Comparison of ENCODE assay signal across 20 cellular contexts in the genomic region with DNA sequence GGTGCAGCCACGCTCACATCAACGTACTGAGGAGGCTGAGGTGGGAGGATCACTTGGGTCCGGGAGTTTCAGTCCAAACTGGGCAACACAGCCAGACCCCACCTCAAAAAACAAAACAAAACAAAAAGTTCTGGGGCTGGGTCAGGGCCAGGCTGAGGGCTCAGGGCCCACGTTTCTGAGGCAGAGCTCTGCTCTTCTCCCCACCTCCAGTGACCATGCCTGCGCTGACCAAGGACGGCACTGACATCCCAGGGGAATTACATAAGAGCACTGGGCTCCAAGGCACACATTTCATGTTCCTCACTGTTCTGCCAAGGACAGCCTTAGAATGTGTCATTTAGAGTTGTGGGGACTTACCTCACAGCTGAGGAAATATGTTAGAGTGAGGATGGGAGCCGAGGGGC. TPM values are rescaled to one million over a fixed set of nuclear protein-coding genes. Genes with fewer than 3 reads are reported as not detected.
DNase-seq lines count a peak whose midpoint lies in the region; ATAC-seq, FAIRE-seq and TF ChIP-seq lines count a peak whose summit lies in the region.
"Had no signal": no experiment of that assay in that cellular context is flagged by ENCODE, and none has a peak within 500 bp of the region (broad histone marks: within the 10 kb centered on the region; RNA-seq: fewer than 3 reads in every experiment).

No MANE protein-coding gene starts in this region.

- H3K79me2 ChIP-seq in K562 (ENCODE audit: control insufficient read depth, insufficient read depth, low read length) (no peaks in the 10 kb centered on the region), neural progenitor cell (ENCODE audit: low read depth) (no peaks in the 10 kb centered on the region)

- peaks cover 0 to 4% of the 10 kb centered on the region in 2 experiments; a peak in 2 of 5 replicates for H3K4me1 ChIP-seq in K562 (replicated peaks in 1 of 2; ENCODE audit: control insufficient read depth in 2 of 2, insufficient read depth in 2 of 2, low read length in 2 of 2)
- peaks cover 10% of the 10 kb centered on the region for H3K4me1 ChIP-seq in neural progenitor cell
- H3K4me1 ChIP-seq in thoracic aorta (ENCODE audit: control insufficient read depth in 1 of 2, low read depth in 2 of 2), result peaks cover 24 to 59% of the 10 kb centered on the region in 2 donors

- H3K36me3 Mint-ChIP-seq in neural progenitor cell, result no peaks in the 10 kb centered on the region
- H3K36me3 Mint-ChIP-seq: natural killer cell treated with Interleukin-12 subunit alpha and Interleukin-12 subunit beta and Interleukin-15 and Interleukin-18, amount 100 ng/mL, for 72 hours; type B pancreatic cell had no signal

- H3K4me3 ChIP-seq in K562 (no peak overlapping the region), fibroblast of mammary gland (ENCODE audit: control insufficient read depth, low read depth, low read length) (no peak overlapping the region), neural progenitor cell (no peak overlapping the region), thoracic aorta (peak overlapping the region; percentile 55)

- H3K9me3 ChIP-seq in K562 (replicated peaks; ENCODE audit: control insufficient read depth, insufficient read depth, low read depth, low read length) (no peaks in the 10 kb centered on the region), neural progenitor cell (ENCODE audit: low read depth) (no peaks in the 10 kb centered on the region), thoracic aorta (no peaks in the 10 kb centered on the region)

- no peaks in the 10 kb centered on the region for H3K9me3 Mint-ChIP-seq in neural progenitor cell
- H3K9me3 Mint-ChIP-seq: natural killer cell treated with Interleukin-12 subunit alpha and Interleukin-12 subunit beta and Interleukin-15 and Interleukin-18, amount 100 ng/mL, for 72 hours; type B pancreatic cell had no signal

- CTCF ChIA-PET in K562 (lab: Yijun Ruan, JAX; ENCODE audit: low intra/inter-chr PET ratio), result no interaction called here

- no peak for FAIRE-seq in K562 (lab: Jason Lieb, UNC)
- FAIRE-seq: HTR-8/SVneo had no signal

- no peaks in the 10 kb centered on the region for H3F3A ChIP-seq in neural progenitor cell (ENCODE audit: low read depth)

- no peak for TF ChIP-seq RAD21 in K562 (CRISPR knock-in tag; conservative IDR thresholded peaks at IDR 0.05 in 1 of 2, IDR thresholded peaks at IDR 0.05 in 1 of 2)

- ATAC-seq in K562, result no peak
- peak; percentile 87 for ATAC-seq in thoracic aorta (ENCODE audit: insufficient number of reproducible peaks, low FRiP score, low read depth)
- no peak for ATAC-seq in HG03196 (IDR thresholded peaks at IDR 0.05; ENCODE audit: unreplicated experiment)
- ATAC-seq in GM21825 (IDR thresholded peaks at IDR 0.05; ENCODE audit: unreplicated experiment), result no peak

- no peak overlapping the region for H3K27ac ChIP-seq in K562 (ENCODE audit: extremely low read depth, low read depth, low read length)
- H3K27ac ChIP-seq in neural progenitor cell, result no peak overlapping the region
- H3K27ac ChIP-seq in thoracic aorta, result peak overlapping the region; percentile 89 to 91

- no peak for TF ChIP-seq POLR2A in K562 (conservative IDR thresholded peaks at IDR 0.05)

- no peak overlapping the region for H3K4me2 ChIP-seq in K562 (ENCODE audit: insufficient read depth, low read length)
- H3K4me2 ChIP-seq in neural progenitor cell, result no peak overlapping the region

- BruUV-seq in K562 (replicated peaks; lab: Mats Ljungman, UMichigan), result no TSS peak

- in situ Hi-C loops in K562 (cut with MboI), result loop anchor here (25.0 kb wide), 1 partner anchor 677 kb away; a partner anchor contains a TSS

- no peak overlapping the region for H3K9ac ChIP-seq in K562 (ENCODE audit: insufficient read depth in 1 of 2, low read depth in 2 of 2, low read length in 2 of 2)
- no peak overlapping the region for H3K9ac ChIP-seq in neural progenitor cell

- peak overlapping the region; percentile 29 for H3K27ac Mint-ChIP-seq in neural progenitor cell
- H3K27ac Mint-ChIP-seq: B cell had no signal

- H3K9me1 ChIP-seq in K562 (ENCODE audit: control insufficient read depth, insufficient read depth, low read length), result no peaks in the 10 kb centered on the region

- TF ChIP-seq CTCF in K562 (IDR thresholded peaks at IDR 0.05 in 2 of 3, conservative IDR thresholded peaks at IDR 0.05 in 1 of 3; ENCODE audit: insufficient read depth in 2 of 3, low read depth in 1 of 3, low read length in 3 of 3) (no peak), fibroblast of mammary gland (conservative IDR thresholded peaks at IDR 0.05; ENCODE audit: control insufficient read depth, insufficient read depth, low read depth, low read length) (no peak), neural progenitor cell (IDR thresholded peaks at IDR 0.05) (no peak), thoracic aorta (IDR thresholded peaks at IDR 0.05) (no peak)

- H3K36me3 ChIP-seq in K562 (ENCODE audit: control insufficient read depth, insufficient read depth, low read length) (no peaks in the 10 kb centered on the region), neural progenitor cell (no peaks in the 10 kb centered on the region), thoracic aorta (peaks cover 13% of the 10 kb centered on the region)

- H4K20me1 ChIP-seq in K562 (replicated peaks; ENCODE audit: control insufficient read depth, insufficient read depth, low read length) (no peaks in the 10 kb centered on the region), neural progenitor cell (ENCODE audit: low read depth) (no peaks in the 10 kb centered on the region)

- peaks cover 11% of the 10 kb centered on the region for H3K4me1 Mint-ChIP-seq in neural progenitor cell

- TF ChIP-seq EP300 in K562 (IDR thresholded peaks at IDR 0.05; ENCODE audit: low read length), result no peak

- H3K4me3 Mint-ChIP-seq in neural progenitor cell, result no peak overlapping the region
- H3K4me3 Mint-ChIP-seq: B cell, type B pancreatic cell had no signal

- POLR2A ChIA-PET in K562 (lab: Yijun Ruan, JAX), result no interaction called here

- WGBS in K562 (ENCODE audit: insufficient coverage, low coverage, missing lambda C conversion rate), result 56% methylated on average over 4 of the region's 7 CpGs

- DNase-seq in K562 (ENCODE audit: extremely low read depth in 1 of 4, low spot score in 3 of 4) (no peak), fibroblast of mammary gland (ENCODE audit: low read depth) (peak; percentile 19), neural progenitor cell (ENCODE audit: low spot score) (no peak), thoracic aorta (ENCODE audit: low spot score) (peak; percentile 64), amygdala (lab: John Stamatoyannopoulos, UW) (no peak)
- DNase-seq: activated CD4-positive, alpha-beta T cell treated with anti-CD3 and anti-CD28 coated beads for 4 hours; central memory CD4-positive, alpha-beta T cell; hippocampal formation; islet precursor cell; NCI-H1105 treated with DMSO at 0.1 percent for 48 hours; NCI-H2081 treated with DMSO at 0.1 percent for 48 hours; stimulated activated CD4-positive, alpha-beta T cell treated with anti-CD3 and anti-CD28 coated beads, Interleukin-12 subunit alpha, Interleukin-12 subunit beta, amount 100 ng/mL, for 4 hours had no signal

- no peak overlapping the region for H2AFZ ChIP-seq in K562 (ENCODE audit: low read depth, low read length)
- H2AFZ ChIP-seq in neural progenitor cell (replicated peaks), result no peak overlapping the region

- intact Hi-C loops in K562 (cut with micrococcal nuclease), result no loop called here

- peaks cover 2% of the 10 kb centered on the region for H3K27me3 Mint-ChIP-seq in neural progenitor cell (ENCODE audit: insufficient read depth, low read depth)
- H3K27me3 Mint-ChIP-seq: B cell; natural killer cell treated with Interleukin-12 subunit alpha and Interleukin-12 subunit beta and Interleukin-15 and Interleukin-18, amount 100 ng/mL, for 72 hours; progenitor cell of endocrine pancreas had no signal

- no peaks in the 10 kb centered on the region for H3K27me3 ChIP-seq in K562 (ENCODE audit: control insufficient read depth in 2 of 2, insufficient read depth in 2 of 2, low read length in 2 of 2)
- H3K27me3 ChIP-seq in neural progenitor cell, result no peaks in the 10 kb centered on the region
- H3K27me3 ChIP-seq in thoracic aorta (replicated peaks; ENCODE audit: insufficient read depth), result no peaks in the 10 kb centered on the region

RNA-seq across cellular contexts. Expression of a gene that starts 40.4 kb away (rescaled TPM):
- total RNA-seq in K562 (2011; cell fraction: chromatin; rRNA removed; ENCODE audit: low replicate concordance), result 31.6 and 38.4 TPM in 2 replicates
- 22.0 and 29.9 TPM in 2 replicates for total RNA-seq in K562 (2011; cell fraction: nucleolus; rRNA removed)
- 25.6 and 25.8 TPM in 2 replicates for total RNA-seq in K562 (2011; cell fraction: nucleoplasm; rRNA removed)
- total RNA-seq in K562 (2014; rRNA removed) (3.7 and 4.8 TPM in 2 replicates), K562 (2014; rRNA removed; fragmentation: Illumina TruSeq; extraction: Trizol) (1.8 and 2.1 TPM in 2 replicates), K562 (2015; rRNA removed; fragmentation: Illumina TruSeq; extraction: Trizol) (4.1 and 4.3 TPM in 2 replicates), K562 (2021) (7.9 and 10.4 TPM in 2 replicates), neural progenitor cell (ENCODE audit: low replicate concordance) (5.2 and 12.4 TPM in 2 replicates), thoracic aorta (10 to 100 TPM; 64.5 to 69.9 TPM)
- polyA plus RNA-seq in K562 (2011; rRNA removed) (5.9 and 6.2 TPM in 2 replicates), K562 (2014; fragmentation: Illumina TruSeq; extraction: Trizol) (6.0 and 7.4 TPM in 2 replicates), K562 (2014; fragmentation: Nextera tagmentation; extraction: Ambion mirVana) (under 1 TPM; 0.07 to 0.21 TPM), K562 (2014; rRNA removed) (5.9 and 8.1 TPM in 2 replicates)
- 5.3 and 8.8 TPM in 2 replicates for polyA plus RNA-seq in K562 (2011; cell fraction: cytosol; rRNA removed)
- 40.2 and 56.0 TPM in 2 replicates for polyA plus RNA-seq in K562 (2011; cell fraction: nucleus; rRNA removed)
- polyA plus RNA-seq in K562 (2012), result 11.7 and 15.9 TPM in 2 replicates
- 5.2 and 5.7 TPM in 2 replicates for polyA minus RNA-seq in K562 (2011; rRNA and poly(A)+ RNA removed)
- polyA minus RNA-seq in K562 (2011; cell fraction: cytosol; rRNA and poly(A)+ RNA removed), result 4.2 and 8.7 TPM in 2 replicates
- polyA minus RNA-seq in K562 (2011; cell fraction: nucleus; rRNA and poly(A)+ RNA removed), result 12.4 and 17.7 TPM in 2 replicates

RNA-seq across cellular contexts. Expression of a gene that starts 53.6 kb away (rescaled TPM):
- total RNA-seq in K562 (2011; cell fraction: chromatin; rRNA removed; ENCODE audit: low replicate concordance), result 2.0 and 3.5 TPM in 2 replicates
- total RNA-seq in K562 (2011; cell fraction: nucleolus; rRNA removed), result 1.8 and 2.2 TPM in 2 replicates
- 3.8 and 4.7 TPM in 2 replicates for total RNA-seq in K562 (2011; cell fraction: nucleoplasm; rRNA removed)
- total RNA-seq in K562 (2014; rRNA removed) (0.33 TPM in 1 of 2 replicates, not detected in the other), K562 (2014; rRNA removed; fragmentation: Illumina TruSeq; extraction: Trizol) (0.29 and 0.41 TPM in 2 replicates), K562 (2015; rRNA removed; fragmentation: Illumina TruSeq; extraction: Trizol) (0.62 and 0.75 TPM in 2 replicates), K562 (2021) (0.25 and 0.55 TPM in 2 replicates), neural progenitor cell (ENCODE audit: low replicate concordance) (0.56 and 1.4 TPM in 2 replicates), thoracic aorta (1 to 10 TPM; 2.2 to 9.9 TPM)
- polyA plus RNA-seq in K562 (2011; rRNA removed) (0.78 and 1.7 TPM in 2 replicates), K562 (2014; fragmentation: Illumina TruSeq; extraction: Trizol) (0.25 and 0.43 TPM in 2 replicates), K562 (2014; fragmentation: Nextera tagmentation; extraction: Ambion mirVana) (under 1 TPM; 0.11 to 0.13 TPM), K562 (2014; rRNA removed) (0.19 and 0.54 TPM in 2 replicates)
- 1.0 TPM in 2 replicates for polyA plus RNA-seq in K562 (2011; cell fraction: cytosol; rRNA removed)
- polyA plus RNA-seq in K562 (2011; cell fraction: nucleus; rRNA removed), result 7.0 and 8.5 TPM in 2 replicates
- polyA plus RNA-seq in K562 (2012), result 0.74 and 0.98 TPM in 2 replicates
- polyA minus RNA-seq in K562 (2011; rRNA and poly(A)+ RNA removed), result 0.70 and 0.87 TPM in 2 replicates
- not detected in 2 replicates for polyA minus RNA-seq in K562 (2011; cell fraction: cytosol; rRNA and poly(A)+ RNA removed)
- 1.2 and 1.6 TPM in 2 replicates for polyA minus RNA-seq in K562 (2011; cell fraction: nucleus; rRNA and poly(A)+ RNA removed)
- total RNA-seq: NCI-H460 had no signal

Comparison
In these comparisons a context has a peak if more than half of its experiments do, and no peak if none do; other contexts are left out.
1. DNase-seq: peak in fibroblast of mammary gland (single experiment) and thoracic aorta (single experiment); none in K562 (0 of 4), neural progenitor cell (single experiment) and amygdala (0 of 56).
2. H3K27ac ChIP-seq: peak in thoracic aorta (2 of 2); none in K562 (single experiment) and neural progenitor cell (single experiment).